17 cellular contexts compared by ENCODE assay signal in the genomic region with DNA sequence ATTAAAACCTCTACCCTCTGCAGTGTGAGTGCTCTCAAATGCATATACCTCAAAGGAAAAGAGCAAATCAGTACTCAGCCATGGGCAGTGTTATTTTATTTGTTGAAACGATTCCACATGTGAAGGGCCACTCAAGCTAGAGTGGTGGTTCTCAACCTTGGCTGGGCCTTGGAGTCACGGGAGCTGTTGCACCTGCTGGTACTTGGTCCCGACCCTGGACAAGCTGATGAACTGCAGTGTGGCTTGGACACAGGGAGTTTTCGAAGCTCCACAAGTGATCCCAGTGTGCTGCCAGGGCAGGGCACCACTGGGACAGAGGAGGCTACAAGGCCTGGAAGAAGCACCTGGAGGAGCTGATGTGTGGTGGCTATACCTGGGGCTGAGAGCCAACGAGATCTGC. TPM values are rescaled to one million over a fixed set of nuclear protein-coding genes. Genes with fewer than 3 reads are reported as not detected.
DNase-seq lines count a peak whose midpoint lies in the region; ATAC-seq, FAIRE-seq and TF ChIP-seq lines count a peak whose summit lies in the region.
"Had no signal": no experiment of that assay in that cellular context is flagged by ENCODE, and none has a peak within 500 bp of the region (broad histone marks: within the 10 kb centered on the region; RNA-seq: fewer than 3 reads in every experiment).

No MANE protein-coding gene starts in this region.

- H3K4me1 Mint-ChIP-seq in MCF 10A (ENCODE audit: insufficient read depth, unreplicated experiment) (peaks cover 25% of the 10 kb centered on the region), type B pancreatic cell (ENCODE audit: unreplicated experiment) (peaks cover 31% of the 10 kb centered on the region)

- H3K36me3 ChIP-seq in mammary epithelial cell (ENCODE audit: insufficient read depth, low read length), result no peaks in the 10 kb centered on the region
- H3K36me3 ChIP-seq: spleen had no signal

- dilution Hi-C loops in mammary epithelial cell (cut with HindIII; ENCODE audit: low sequenced_read_pairs), result no loop called here

- no peaks in the 10 kb centered on the region for H3K36me3 Mint-ChIP-seq in MCF 10A (ENCODE audit: insufficient read depth, unreplicated experiment)
- H3K36me3 Mint-ChIP-seq in type B pancreatic cell, result no peaks in the 10 kb centered on the region
- H3K36me3 Mint-ChIP-seq: T-cell had no signal

- H3K27ac ChIP-seq in mammary epithelial cell (ENCODE audit: insufficient read depth, low read depth, low read length) (no peak overlapping the region), right cardiac atrium (ENCODE audit: low read length) (peak overlapping the region; percentile 23)

- peak overlapping the region; percentile 87 for H3K27ac Mint-ChIP-seq in MCF 10A (ENCODE audit: low read depth, unreplicated experiment)
- no peak overlapping the region for H3K27ac Mint-ChIP-seq in type B pancreatic cell
- H3K27ac Mint-ChIP-seq: T-cell had no signal

- no peak overlapping the region for H3K9ac ChIP-seq in mammary epithelial cell (ENCODE audit: insufficient read depth, low read length)

- BruUV-seq in MCF 10A (replicated peaks; lab: Mats Ljungman, UMichigan) (no TSS peak), mammary epithelial cell (replicated peaks; lab: Mats Ljungman, UMichigan) (no TSS peak)

- H4K20me1 ChIP-seq in mammary epithelial cell (ENCODE audit: insufficient read depth, low read length), result no peaks in the 10 kb centered on the region

- TF ChIP-seq CTCF in MCF 10A (IDR thresholded peaks at IDR 0.05; ENCODE audit: unreplicated experiment) (no peak), mammary epithelial cell (conservative IDR thresholded peaks at IDR 0.05 in 1 of 2, IDR thresholded peaks at IDR 0.05 in 1 of 2; ENCODE audit: extremely low read depth in 1 of 2, insufficient read depth in 1 of 2, low read depth in 1 of 2, low read length in 2 of 2) (no peak), type B pancreatic cell (conservative IDR thresholded peaks at IDR 0.05) (no peak), GM13977 (IDR thresholded peaks at IDR 0.05; ENCODE audit: extremely low read depth, insufficient read depth, missing control alignments) (no peak)

- intact Hi-C loops in MCF 10A (cut with micrococcal nuclease), result no loop called here
- intact Hi-C loops in mammary epithelial cell (cut with micrococcal nuclease), result no loop called here
- intact Hi-C loops in right cardiac atrium (cut with DNase I), result no loop called here

- DNase-seq in MCF 10A (ENCODE audit: unreplicated experiment) (no peak), mammary epithelial cell (no peak), NCI-H2196 treated with DMSO at 0.1 percent for 48 hours (lab: John Stamatoyannopoulos, UW; ENCODE audit: unreplicated experiment) (peak; percentile 27), right cardiac atrium (no peak), type B pancreatic cell (ENCODE audit: extremely low spot score, unreplicated experiment) (peak; percentile 43), GM13977 (ENCODE audit: low spot score) (no peak), frontal cortex (ENCODE audit: low spot score in 2 of 2) (no peak), DMS114 treated with DMSO at 0.1 percent for 48 hours (lab: John Stamatoyannopoulos, UW; ENCODE audit: unreplicated experiment) (no peak)
- DNase-seq: activated CD4-positive, alpha-beta T cell treated with anti-CD3 and anti-CD28 coated beads for 1 hour; Caco-2; HCEC 1CT; mesendoderm; NCI-H524; spleen; T-cell had no signal

- no peaks in the 10 kb centered on the region for H3K79me2 ChIP-seq in mammary epithelial cell (ENCODE audit: insufficient read depth, low read length)

- peaks cover 4% of the 10 kb centered on the region for H3K4me1 ChIP-seq in mammary epithelial cell (ENCODE audit: insufficient read depth, low read length)
- peaks cover 28% of the 10 kb centered on the region for H3K4me1 ChIP-seq in right cardiac atrium (ENCODE audit: control insufficient read depth, insufficient read depth, low read length)
- H3K4me1 ChIP-seq: Caco-2 had no signal

- H3K9me3 ChIP-seq in mammary epithelial cell (replicated peaks; ENCODE audit: insufficient read depth, low read length), result no peaks in the 10 kb centered on the region
- H3K9me3 ChIP-seq in right cardiac atrium (ENCODE audit: control insufficient read depth, low read length), result no peaks in the 10 kb centered on the region
- H3K9me3 ChIP-seq: Caco-2, spleen had no signal

- H3K27me3 ChIP-seq in mammary epithelial cell (ENCODE audit: insufficient read depth, low read length), result no peaks in the 10 kb centered on the region
- H3K27me3 ChIP-seq in right cardiac atrium (ENCODE audit: control insufficient read depth, insufficient read depth), result no peaks in the 10 kb centered on the region

- H3K4me2 ChIP-seq in mammary epithelial cell (ENCODE audit: insufficient read depth, low read depth, low read length), result no peak overlapping the region

- no peak overlapping the region for H3K4me3 ChIP-seq in mammary epithelial cell (replicated peaks in 1 of 3; ENCODE audit: insufficient read depth in 1 of 3, low read depth in 2 of 3, low read length in 3 of 3)
- H3K4me3 ChIP-seq in right cardiac atrium (ENCODE audit: low read length), result no peak overlapping the region
- H3K4me3 ChIP-seq: spleen had no signal

- CTCF ChIA-PET in MCF 10A (lab: Yijun Ruan, JAX) (interaction anchor here (0.6 to 5.3 kb wide), 8 partner anchors 10 to 118 kb away, joined by 3 to 43 read pairs (median 6); no protein-coding TSS in a partner anchor), mammary epithelial cell (lab: Charles Lee; ENCODE audit: low non-redundant PET) (no interaction called here)

- in situ Hi-C loops in mammary epithelial cell (cut with MboI; ENCODE audit: low sequenced_read_pairs in 2 of 2), result no loop called here
- in situ Hi-C loops in GM13977 (cut with MboI; ENCODE audit: low pct_unique_long_range_greater_than_20kb, low sequenced_read_pairs, unreplicated experiment), result no loop called here

- FAIRE-seq in frontal cortex (lab: Jason Lieb, UNC), result no peak

- H3K4me3 Mint-ChIP-seq in MCF 10A (ENCODE audit: unreplicated experiment), result no peak overlapping the region
- no peak overlapping the region for H3K4me3 Mint-ChIP-seq in type B pancreatic cell
- H3K4me3 Mint-ChIP-seq: T-cell had no signal

- no peaks in the 10 kb centered on the region for H3K27me3 Mint-ChIP-seq in MCF 10A (ENCODE audit: insufficient read depth, unreplicated experiment)
- H3K27me3 Mint-ChIP-seq in type B pancreatic cell, result peaks cover 9% of the 10 kb centered on the region

- H2AFZ ChIP-seq in mammary epithelial cell (ENCODE audit: low read depth, low read length), result no peak overlapping the region

- 83% methylated on average over 5 of the region's 5 CpGs for whole genome bisulfite sequencing in mammary epithelial cell (ENCODE audit: low coverage, missing lambda C conversion rate)
- 85% methylated on average over 5 of the region's 5 CpGs for WGBS in right cardiac atrium

- no peaks in the 10 kb centered on the region for H3K9me3 Mint-ChIP-seq in MCF 10A (ENCODE audit: unreplicated experiment)
- H3K9me3 Mint-ChIP-seq in type B pancreatic cell, result no peaks in the 10 kb centered on the region
- H3K9me3 Mint-ChIP-seq: T-cell had no signal

- POLR2A ChIA-PET in MCF 10A (lab: Yijun Ruan, JAX), result interaction anchor here (1.1 to 1.3 kb wide), 2 partner anchors 9 to 58 kb away, joined by 3 to 4 read pairs; no protein-coding TSS in a partner anchor

- ATAC-seq in right cardiac atrium, result no peak
- ATAC-seq: T-cell had no signal

RNA-seq across cellular contexts. Expression of a gene that starts 19.7 kb away (rescaled TPM):
- total RNA-seq in MCF 10A (2022) (not detected in 2 replicates), mammary epithelial cell (not detected), right cardiac atrium (1 to 10 TPM in 3 of 4 donors, not detected in 1; 1.4 to 2.3 (median 2.1) TPM), type B pancreatic cell (ENCODE audit: low replicate concordance) (not detected in 2 replicates), frontal cortex (not detected)
- polyA plus RNA-seq in mammary epithelial cell (not detected), right cardiac atrium (2.6 TPM)
- polyA minus RNA-seq in mammary epithelial cell, result not detected
- total RNA-seq: Caco-2, osteoblast had no signal
- polyA plus RNA-seq: AG04450 had no signal

RNA-seq across cellular contexts. Expression of a gene that starts 40.0 kb away (rescaled TPM):
- total RNA-seq in MCF 10A (2022) (0.72 and 1.2 TPM in 2 replicates), mammary epithelial cell (not detected), right cardiac atrium (10 to 100 TPM; 35.7 to 55.5 (median 45.7) TPM), type B pancreatic cell (ENCODE audit: low replicate concordance) (1.8 and 13.7 TPM in 2 replicates), frontal cortex (2.0 TPM)
- polyA plus RNA-seq in mammary epithelial cell (not detected), right cardiac atrium (57.8 TPM)
- not detected for polyA minus RNA-seq in mammary epithelial cell
- total RNA-seq: Caco-2 had no signal

RNA-seq across cellular contexts. Expression of a gene that starts 45.8 kb away (rescaled TPM):
- total RNA-seq in MCF 10A (2022) (0.26 and 0.32 TPM in 2 replicates), mammary epithelial cell (not detected), right cardiac atrium (1 to 10 TPM in 1 of 4 donors, under 1 TPM in 1, not detected in 2; 0.60 to 3.1 TPM), type B pancreatic cell (ENCODE audit: low replicate concordance) (2.7 and 23.0 TPM in 2 replicates), frontal cortex (not detected)
- polyA plus RNA-seq in mammary epithelial cell (not detected), right cardiac atrium (not detected)
- polyA minus RNA-seq in mammary epithelial cell, result not detected
- total RNA-seq: Caco-2, osteoblast had no signal
- polyA plus RNA-seq: AG04450 had no signal

Comparison
In these comparisons a context has a peak if more than half of its experiments do, and no peak if none do; other contexts are left out.
1. DNase-seq: peak in NCI-H2196 treated with DMSO at 0.1 percent for 48 hours (single experiment) and type B pancreatic cell (single experiment); none in MCF 10A (single experiment), mammary epithelial cell (single experiment), right cardiac atrium (0 of 3), GM13977 (single experiment), frontal cortex (0 of 2) and DMS114 treated with DMSO at 0.1 percent for 48 hours (single experiment).